Comparison of ENCODE assay signal across 14 cellular contexts in the genomic region with DNA sequence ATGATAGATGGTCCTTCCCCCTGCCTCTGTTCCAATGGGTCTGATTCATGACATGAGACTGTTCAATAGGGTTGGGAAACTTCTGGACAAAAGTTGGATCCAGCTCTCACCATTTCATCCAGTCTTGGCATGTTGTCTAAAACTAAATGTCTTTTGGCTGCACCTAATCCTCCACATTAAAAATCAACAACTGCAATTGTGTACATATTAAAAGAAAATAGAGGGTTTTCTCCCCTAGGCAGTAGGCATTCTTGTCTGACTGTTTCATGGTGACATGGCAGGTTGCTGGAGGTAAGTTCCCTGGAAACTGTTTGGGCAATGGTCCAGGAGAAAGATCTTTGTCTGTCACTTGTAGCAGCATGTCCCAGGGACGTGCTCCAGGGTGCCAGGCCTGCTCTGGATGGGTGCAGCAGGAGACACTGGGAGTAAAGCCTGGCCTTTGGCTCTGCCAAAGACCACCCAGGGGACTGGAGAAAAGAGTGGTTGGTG.
DNase-seq lines count a peak whose midpoint lies in the region; ATAC-seq and TF ChIP-seq lines count a peak whose summit lies in the region.
"Had no signal": no experiment of that assay in that cellular context is flagged by ENCODE, and none has a peak within 500 bp of the region (broad histone marks: within the 10 kb centered on the region; RNA-seq: fewer than 3 reads in every experiment).

No MANE protein-coding gene starts in this region.

- H2BK12ac ChIP-seq in neuronal stem cell (ENCODE audit: low read length), result no peak overlapping the region

- no peak for ATAC-seq in GM18868 (IDR thresholded peaks at IDR 0.05; ENCODE audit: unreplicated experiment)

- no peak overlapping the region for H4K91ac ChIP-seq in neuronal stem cell (ENCODE audit: low read depth, low read length, poor library complexity)

- peaks cover 2% of the 10 kb centered on the region for H3K9me3 ChIP-seq in BLaER1
- H3K9me3 ChIP-seq in neuronal stem cell (replicated peaks in 1 of 2; ENCODE audit: control insufficient read depth in 2 of 2, insufficient read depth in 1 of 2, low read depth in 1 of 2, low read length in 2 of 2), result no peaks in the 10 kb centered on the region

- no CpG with 5 or more reads among the region's 1 CpG for WGBS in neuronal stem cell (ENCODE audit: extremely low coverage in 2 of 2, insufficient read length in 2 of 2, insufficient replicate concordance in 1 of 2), 2 donors

- H4K8ac ChIP-seq in neuronal stem cell (ENCODE audit: low read depth, low read length), result no peak overlapping the region

- no peak overlapping the region for H3K9ac ChIP-seq in BLaER1
- no peak overlapping the region for H3K9ac ChIP-seq in neuronal stem cell (ENCODE audit: low read depth, low read length, poor library complexity)

- H2BK5ac ChIP-seq in neuronal stem cell (ENCODE audit: low read length), result no peak overlapping the region

- no peak for TF ChIP-seq POLR2A in erythroblast (IDR thresholded peaks at IDR 0.05; ENCODE audit: low read length)

- DNase-seq in NCI-H2171 (lab: John Stamatoyannopoulos, UW) (peak; percentile 45), erythroblast (lab: John Stamatoyannopoulos, UW) (peak; percentile 50 to 66), neuronal stem cell (ENCODE audit: low spot score) (no peak), NCI-H1092 treated with DMSO at 0.1 percent for 48 hours (lab: John Stamatoyannopoulos, UW) (no peak), germinal center (ENCODE audit: low spot score) (no peak), NOMO-1 treated with DMSO at 0.1 percent for 48 hours (lab: John Stamatoyannopoulos, UW; ENCODE audit: unreplicated experiment) (no peak)
- DNase-seq: activated effector memory CD4-positive, alpha-beta T cell treated with Interleukin-2 at 50 U/mL for 16 hours; AML-193; EL; islet precursor cell; NCI-H524 treated with DMSO at 0.1 percent for 48 hours; stimulated activated CD4-positive, alpha-beta T cell treated with anti-CD3 and anti-CD28 coated beads, Interleukin-15, amount 100 ng/mL, for 24 hours had no signal

- no peak overlapping the region for H3K14ac ChIP-seq in neuronal stem cell (ENCODE audit: low read length)

- no peak overlapping the region for H2BK120ac ChIP-seq in neuronal stem cell (ENCODE audit: low read depth, low read length)

- H3K27ac ChIP-seq in BLaER1 (peak overlapping the region; percentile 11; the same call in 1 of the 2 replicates), neuronal stem cell (replicated peaks; ENCODE audit: low read length) (no peak overlapping the region)

- peaks cover 7% of the 10 kb centered on the region for H3K79me1 ChIP-seq in neuronal stem cell (ENCODE audit: low read depth, low read length)

- H2BK15ac ChIP-seq in neuronal stem cell (ENCODE audit: low read length), result no peak overlapping the region

- H3K4me1 ChIP-seq in BLaER1, result peaks cover 48% of the 10 kb centered on the region
- peaks cover 0 to 3% of the 10 kb centered on the region in 2 donors for H3K4me1 ChIP-seq in neuronal stem cell (ENCODE audit: control insufficient read depth in 2 of 2, insufficient read depth in 1 of 2, low read depth in 1 of 2, low read length in 2 of 2)

- peaks cover 100% of the 10 kb centered on the region for H4K20me1 ChIP-seq in BLaER1

- no peaks in the 10 kb centered on the region for H3K27me3 ChIP-seq in BLaER1
- no peaks in the 10 kb centered on the region for H3K27me3 ChIP-seq in neuronal stem cell (ENCODE audit: control insufficient read depth in 3 of 3, insufficient read depth in 3 of 3, low read depth in 1 of 3, low read length in 3 of 3)

- no peak overlapping the region for H3K4me2 ChIP-seq in BLaER1
- no peak overlapping the region for H3K4me2 ChIP-seq in neuronal stem cell (ENCODE audit: insufficient read depth, low read length, poor library complexity, severe bottlenecking)

- H3K36me3 ChIP-seq in BLaER1, result peaks cover 76% of the 10 kb centered on the region
- peaks cover 1 to 7% of the 10 kb centered on the region in 2 donors for H3K36me3 ChIP-seq in neuronal stem cell (replicated peaks in 1 of 2; ENCODE audit: control insufficient read depth in 2 of 2, insufficient read depth in 2 of 2, low read length in 2 of 2)

- no peak overlapping the region for H2AFZ ChIP-seq in neuronal stem cell (ENCODE audit: low read length)

- peak overlapping the region; percentile 55 for H3K18ac ChIP-seq in neuronal stem cell (ENCODE audit: low read length)

- H3K4me3 ChIP-seq in BLaER1, result no peak overlapping the region
- no peak overlapping the region for H3K4me3 ChIP-seq in neuronal stem cell (ENCODE audit: low read length in 2 of 2)

- no peak overlapping the region for H3K4ac ChIP-seq in neuronal stem cell (ENCODE audit: low read length)

- H3K23ac ChIP-seq in neuronal stem cell (ENCODE audit: low read depth, low read length, poor library complexity), result no peak overlapping the region

- H2AK5ac ChIP-seq in neuronal stem cell (ENCODE audit: low read depth, low read length), result no peak overlapping the region

Comparison
In these comparisons a context has a peak if more than half of its experiments do, and no peak if none do; other contexts are left out.
1. DNase-seq: peak in NCI-H2171 (single experiment) and erythroblast (2 of 2); none in neuronal stem cell (single experiment), NCI-H1092 treated with DMSO at 0.1 percent for 48 hours (single experiment), germinal center (single experiment) and NOMO-1 treated with DMSO at 0.1 percent for 48 hours (single experiment).